In genomic region chr20:25214824-25215223, GRCh38 we compare ENCODE assay signal across 33 cellular contexts.
"Had no signal": no experiment of that assay in that cellular context is flagged by ENCODE, and none has a peak within 500 bp of the region (broad histone marks: within the 10 kb centered on the region; RNA-seq: fewer than 3 reads in every experiment).

No MANE protein-coding gene starts in this region.

- H3K27me3 Mint-ChIP-seq: activated B cell treated with CpG ODN at 0.5 μM for 24 hours; activated CD8-positive, alpha-beta T cell treated with anti-CD3 and anti-CD28 coated beads for 36 hours; activated naive CD4-positive, alpha-beta T cell treated with anti-CD3 and anti-CD28 coated beads, Interleukin-2, amount 50 U/mL, for 24 hours; activated naive CD8-positive, alpha-beta T cell treated with anti-CD3 and anti-CD28 coated beads, Interleukin-2, amount 10 ng/mL, durations not matched to agents 7 days and 5 days; brain; central memory CD8-positive, alpha-beta T cell; dendritic cell treated with granulocyte-macrophage colony-stimulating factor and Interleukin-4, amounts not matched to agents 40 ng/mL and 50 ng/mL, for 4 days; T-cell had no signal

- H3K9me3 ChIP-seq: ascending aorta, breast epithelium, esophagus muscularis mucosa, gastrocnemius medialis, heart right ventricle had no signal

- H3K27ac ChIP-seq: ascending aorta, breast epithelium, cardiac muscle cell, coronary artery, dorsolateral prefrontal cortex, esophagus muscularis mucosa, foreskin keratinocyte, gastrocnemius medialis had no signal

- H3K27me3 ChIP-seq: ascending aorta, breast epithelium, cardiac muscle cell, dorsolateral prefrontal cortex, esophagus muscularis mucosa, foreskin keratinocyte, gastrocnemius medialis, heart right ventricle had no signal

- H3K36me3 Mint-ChIP-seq: activated naive CD8-positive, alpha-beta T cell treated with anti-CD3 and anti-CD28 coated beads, Interleukin-2, amount 10 ng/mL, durations not matched to agents 7 days and 5 days had no signal

- H3K4me3 ChIP-seq: ascending aorta, breast epithelium, cardiac muscle cell, coronary artery, dorsolateral prefrontal cortex, esophagus muscularis mucosa, gastrocnemius medialis, heart right ventricle had no signal

- H3K4me1 ChIP-seq: ascending aorta, breast epithelium, foreskin keratinocyte had no signal

- H3K4me3 Mint-ChIP-seq: activated B cell treated with CpG ODN at 0.5 μM for 24 hours; activated CD8-positive, alpha-beta T cell treated with anti-CD3 and anti-CD28 coated beads for 36 hours; activated naive CD4-positive, alpha-beta T cell treated with anti-CD3 and anti-CD28 coated beads, Interleukin-2, amount 50 U/mL, for 24 hours; activated naive CD8-positive, alpha-beta T cell treated with anti-CD3 and anti-CD28 coated beads, Interleukin-2, amount 10 ng/mL, durations not matched to agents 7 days and 5 days; activated T-cell treated with anti-CD3 and anti-CD28 coated beads, Interleukin-2, amount 50 U/mL, for 4 hours; brain; central memory CD8-positive, alpha-beta T cell; dendritic cell treated with granulocyte-macrophage colony-stimulating factor and Interleukin-4, amounts not matched to agents 40 ng/mL and 50 ng/mL, for 4 days; T-cell; T-helper 1 cell treated with Interleukin-12 subunit alpha and Interleukin-12 subunit beta and Interleukin-4 antibody, amounts not matched to agents 30 μg/mL and 1 μg/mL, for 36 hours; T-helper 2 cell treated with Interferon-gamma antibody and Interleukin-4, amounts not matched to agents 5 μg/mL and 100 μg/mL, for 36 hours had no signal

- ATAC-seq: activated CD4-positive, CD25-positive, alpha-beta regulatory T cell treated with anti-CD3 and anti-CD28 coated beads, Interleukin-2, amount 50 U/mL, for 24 hours; activated CD8-positive, alpha-beta T cell treated with anti-CD3 and anti-CD28 coated beads for 36 hours; activated T-cell treated with anti-CD3 and anti-CD28 coated beads, Interleukin-2, amount 50 U/mL, for 4 hours; foreskin keratinocyte; gastrocnemius medialis; heart right ventricle; T-cell had no signal

- H3K27ac Mint-ChIP-seq: activated B cell treated with CpG ODN at 0.5 μM for 24 hours; activated CD8-positive, alpha-beta T cell treated with anti-CD3 and anti-CD28 coated beads for 36 hours; activated naive CD4-positive, alpha-beta T cell treated with anti-CD3 and anti-CD28 coated beads, Interleukin-2, amount 50 U/mL, for 24 hours; activated naive CD8-positive, alpha-beta T cell treated with anti-CD3 and anti-CD28 coated beads, Interleukin-2, amount 10 ng/mL, durations not matched to agents 7 days and 5 days; activated T-helper 2 cell treated with anti-CD3 and anti-CD28 coated beads, Interferon-gamma antibody, Interleukin-2, Interleukin-4, amounts not matched to agents 10 μg/mL and 5 μg/mL and 100 μg/mL, durations not matched to agents 14 hours and 24 hours and 36 hours; brain; dendritic cell treated with granulocyte-macrophage colony-stimulating factor and Interleukin-4, amounts not matched to agents 40 ng/mL and 50 ng/mL, for 4 days; T-cell; T-helper 1 cell treated with Interleukin-12 subunit alpha and Interleukin-12 subunit beta and Interleukin-4 antibody, amounts not matched to agents 30 μg/mL and 1 μg/mL, for 36 hours; T-helper 2 cell treated with Interferon-gamma antibody and Interleukin-4, amounts not matched to agents 5 μg/mL and 100 μg/mL, for 36 hours had no signal

- DNase-seq: activated B cell treated with CpG ODN at 0.5 μM for 24 hours; activated CD4-positive, alpha-beta T cell treated with anti-CD3 and anti-CD28 coated beads for 48 hours; activated CD4-positive, alpha-beta T cell treated with anti-CD3 and anti-CD28 coated beads, Interleukin-2, amount 50 U/mL, for 1 hour; activated CD4-positive, alpha-beta T cell treated with anti-CD3 and anti-CD28 coated beads, Interleukin-2, amount 50 U/mL, for 48 hours; activated CD8-positive, alpha-beta memory T cell treated with anti-CD3 and anti-CD28 coated beads for 24 hours; activated CD8-positive, alpha-beta T cell treated with anti-CD3 and anti-CD28 coated beads for 36 hours; activated gamma-delta T cell treated with Interleukin-2 at 50 U/mL for 16 hours; activated naive CD4-positive, alpha-beta T cell treated with Interleukin-2 at 50 U/mL for 16 hours; activated naive CD8-positive, alpha-beta T cell treated with anti-CD3 and anti-CD28 coated beads, Interleukin-2, amount 10 ng/mL, durations not matched to agents 7 days and 5 days; activated T-cell treated with anti-CD3 and anti-CD28 coated beads, Interleukin-2, amount 50 U/mL, for 4 hours; dorsolateral prefrontal cortex; effector memory CD4-positive, alpha-beta T cell; erythroblast; foreskin keratinocyte; gastrocnemius medialis; glutamatergic neuron; heart right ventricle; SW 1271; T-cell; T1000 had no signal

- H3K9me3 Mint-ChIP-seq: activated B cell treated with CpG ODN at 0.5 μM for 24 hours; activated CD8-positive, alpha-beta T cell treated with anti-CD3 and anti-CD28 coated beads for 36 hours; activated naive CD4-positive, alpha-beta T cell treated with anti-CD3 and anti-CD28 coated beads, Interleukin-2, amount 50 U/mL, for 24 hours; activated naive CD8-positive, alpha-beta T cell treated with anti-CD3 and anti-CD28 coated beads, Interleukin-2, amount 10 ng/mL, durations not matched to agents 7 days and 5 days; activated T-cell treated with anti-CD3 and anti-CD28 coated beads, Interleukin-2, amount 50 U/mL, for 4 hours; activated T-helper 2 cell treated with anti-CD3 and anti-CD28 coated beads, Interferon-gamma antibody, Interleukin-2, Interleukin-4, amounts not matched to agents 10 μg/mL and 5 μg/mL and 100 μg/mL, durations not matched to agents 14 hours and 24 hours and 36 hours; brain; central memory CD8-positive, alpha-beta T cell; dendritic cell treated with granulocyte-macrophage colony-stimulating factor and Interleukin-4, amounts not matched to agents 40 ng/mL and 50 ng/mL, for 4 days; T-cell; T-helper 1 cell treated with Interleukin-12 subunit alpha and Interleukin-12 subunit beta and Interleukin-4 antibody, amounts not matched to agents 30 μg/mL and 1 μg/mL, for 36 hours; T-helper 2 cell treated with Interferon-gamma antibody and Interleukin-4, amounts not matched to agents 5 μg/mL and 100 μg/mL, for 36 hours had no signal

- H3K4me1 Mint-ChIP-seq: activated B cell treated with CpG ODN at 0.5 μM for 24 hours; activated naive CD4-positive, alpha-beta T cell treated with anti-CD3 and anti-CD28 coated beads, Interleukin-2, amount 50 U/mL, for 24 hours; activated naive CD8-positive, alpha-beta T cell treated with anti-CD3 and anti-CD28 coated beads, Interleukin-2, amount 10 ng/mL, durations not matched to agents 7 days and 5 days; brain; central memory CD8-positive, alpha-beta T cell; T-cell had no signal
